Comparison of ENCODE assay signal across 1 cellular context in the genomic region with DNA sequence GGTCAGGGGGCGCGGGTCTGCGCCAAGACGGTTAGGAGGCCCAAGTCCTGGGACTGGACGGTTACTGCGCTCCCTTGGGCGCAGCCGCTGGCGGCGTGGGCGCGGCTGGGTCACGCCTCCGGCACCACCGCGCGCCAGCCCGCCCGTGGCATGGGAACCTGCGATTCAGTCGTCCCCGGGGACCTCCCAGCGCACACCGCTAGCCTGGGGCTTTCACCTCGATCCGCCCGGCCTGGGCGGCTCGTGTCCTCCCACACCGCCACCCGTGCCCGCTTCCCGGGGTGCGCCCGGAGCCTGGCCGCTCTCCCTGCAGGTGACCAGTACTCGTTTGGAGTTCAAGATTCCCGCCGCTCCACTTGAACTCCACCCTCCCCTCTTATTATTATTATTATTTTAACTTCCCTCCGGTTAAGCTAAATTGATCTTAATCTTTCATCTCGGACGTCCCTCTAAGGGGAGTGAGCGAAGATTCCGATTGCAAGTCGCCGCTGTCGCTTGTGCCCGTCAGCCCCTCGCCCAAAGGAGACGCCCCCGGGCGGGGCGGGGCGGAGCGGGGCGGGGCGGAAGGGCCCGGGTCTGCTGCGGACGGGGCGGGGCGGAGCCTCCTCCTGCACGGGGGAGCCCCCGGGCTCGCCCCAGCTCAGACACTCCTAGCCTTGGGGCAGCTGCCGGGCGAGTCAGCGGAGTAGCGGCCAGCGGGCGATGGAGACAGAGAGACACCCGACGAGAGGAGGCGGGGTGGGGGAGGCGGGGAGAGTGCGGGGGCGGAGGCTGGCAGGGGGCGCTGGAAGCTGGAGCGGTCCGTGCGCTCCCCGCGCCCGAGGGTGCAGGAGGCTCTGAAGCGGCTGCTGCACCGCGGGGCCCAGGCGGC.
TF ChIP-seq lines count a peak whose summit lies in the region.

A gene with protein sequence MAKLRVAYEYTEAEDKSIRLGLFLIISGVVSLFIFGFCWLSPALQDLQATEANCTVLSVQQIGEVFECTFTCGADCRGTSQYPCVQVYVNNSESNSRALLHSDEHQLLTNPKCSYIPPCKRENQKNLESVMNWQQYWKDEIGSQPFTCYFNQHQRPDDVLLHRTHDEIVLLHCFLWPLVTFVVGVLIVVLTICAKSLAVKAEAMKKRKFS (plus strand): TSS at position 643 of the 871 bp plus-strand sequence. CDS start 445 bp downstream, outside the sequence.

TF ChIP-seq in HepG2, 621 proteins besides CTCF, POLR2A, EP300 and RAD21 (continued from another document and continues in another):
- TF ChIP-seq, protein P1, sequence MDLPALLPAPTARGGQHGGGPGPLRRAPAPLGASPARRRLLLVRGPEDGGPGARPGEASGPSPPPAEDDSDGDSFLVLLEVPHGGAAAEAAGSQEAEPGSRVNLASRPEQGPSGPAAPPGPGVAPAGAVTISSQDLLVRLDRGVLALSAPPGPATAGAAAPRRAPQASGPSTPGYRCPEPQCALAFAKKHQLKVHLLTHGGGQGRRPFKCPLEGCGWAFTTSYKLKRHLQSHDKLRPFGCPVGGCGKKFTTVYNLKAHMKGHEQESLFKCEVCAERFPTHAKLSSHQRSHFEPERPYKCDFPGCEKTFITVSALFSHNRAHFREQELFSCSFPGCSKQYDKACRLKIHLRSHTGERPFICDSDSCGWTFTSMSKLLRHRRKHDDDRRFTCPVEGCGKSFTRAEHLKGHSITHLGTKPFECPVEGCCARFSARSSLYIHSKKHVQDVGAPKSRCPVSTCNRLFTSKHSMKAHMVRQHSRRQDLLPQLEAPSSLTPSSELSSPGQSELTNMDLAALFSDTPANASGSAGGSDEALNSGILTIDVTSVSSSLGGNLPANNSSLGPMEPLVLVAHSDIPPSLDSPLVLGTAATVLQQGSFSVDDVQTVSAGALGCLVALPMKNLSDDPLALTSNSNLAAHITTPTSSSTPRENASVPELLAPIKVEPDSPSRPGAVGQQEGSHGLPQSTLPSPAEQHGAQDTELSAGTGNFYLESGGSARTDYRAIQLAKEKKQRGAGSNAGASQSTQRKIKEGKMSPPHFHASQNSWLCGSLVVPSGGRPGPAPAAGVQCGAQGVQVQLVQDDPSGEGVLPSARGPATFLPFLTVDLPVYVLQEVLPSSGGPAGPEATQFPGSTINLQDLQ (CRISPR knock-in tag; IDR thresholded peaks at IDR 0.05), result no peak
- TF ChIP-seq SOX6 (IDR thresholded peaks at IDR 0.05) (no peak), SOX6 (CRISPR knock-in tag; IDR thresholded peaks at IDR 0.05) (no peak), ZNF891 (CRISPR knock-in tag; IDR thresholded peaks at IDR 0.05) (no peak), ZNF562 (CRISPR knock-in tag; IDR thresholded peaks at IDR 0.05; ENCODE audit: borderline replicate concordance) (no peak), ZNF605 (CRISPR knock-in tag; IDR thresholded peaks at IDR 0.05) (no peak), CBFB (CRISPR knock-in tag; IDR thresholded peaks at IDR 0.05) (no peak), KLF13 (CRISPR knock-in tag; IDR thresholded peaks at IDR 0.05) (no peak), ZNF564 (CRISPR knock-in tag; IDR thresholded peaks at IDR 0.05) (no peak), ZSCAN25 (CRISPR knock-in tag; IDR thresholded peaks at IDR 0.05) (no peak), PHF20 (CRISPR knock-in tag; IDR thresholded peaks at IDR 0.05) (no peak), RARG (CRISPR knock-in tag; IDR thresholded peaks at IDR 0.05; ENCODE audit: low read depth) (no peak), TRIM24 (CRISPR knock-in tag; IDR thresholded peaks at IDR 0.05) (no peak), MBD4 (IDR thresholded peaks at IDR 0.05; ENCODE audit: borderline replicate concordance, low read length) (no peak), HIVEP1 (CRISPR knock-in tag; IDR thresholded peaks at IDR 0.05) (no peak), CCDC6 (CRISPR knock-in tag; IDR thresholded peaks at IDR 0.05) (no peak), ZNF430 (CRISPR knock-in tag; IDR thresholded peaks at IDR 0.05) (no peak), ZNF484 (CRISPR knock-in tag; IDR thresholded peaks at IDR 0.05; ENCODE audit: borderline replicate concordance, low read depth) (no peak), HHEX (CRISPR knock-in tag; IDR thresholded peaks at IDR 0.05) (no peak), ZNF644 (CRISPR knock-in tag; IDR thresholded peaks at IDR 0.05; ENCODE audit: low read depth) (no peak), ZNF292 (CRISPR knock-in tag; IDR thresholded peaks at IDR 0.05; ENCODE audit: borderline replicate concordance, low read depth) (no peak), NR2F1 (CRISPR knock-in tag; IDR thresholded peaks at IDR 0.05) (no peak), ZSCAN31 (CRISPR knock-in tag; IDR thresholded peaks at IDR 0.05; ENCODE audit: low read depth) (no peak), GABPA (IDR thresholded peaks at IDR 0.05; ENCODE audit: low read depth, low read length) (no peak), GABPA (CRISPR knock-in tag; IDR thresholded peaks at IDR 0.05; ENCODE audit: low read depth) (no peak), ATF7 (IDR thresholded peaks at IDR 0.05) (no peak), ATF7 (CRISPR knock-in tag; IDR thresholded peaks at IDR 0.05) (no peak), KLF11 (CRISPR knock-in tag; IDR thresholded peaks at IDR 0.05) (no peak)
- TF ChIP-seq, protein P2, sequence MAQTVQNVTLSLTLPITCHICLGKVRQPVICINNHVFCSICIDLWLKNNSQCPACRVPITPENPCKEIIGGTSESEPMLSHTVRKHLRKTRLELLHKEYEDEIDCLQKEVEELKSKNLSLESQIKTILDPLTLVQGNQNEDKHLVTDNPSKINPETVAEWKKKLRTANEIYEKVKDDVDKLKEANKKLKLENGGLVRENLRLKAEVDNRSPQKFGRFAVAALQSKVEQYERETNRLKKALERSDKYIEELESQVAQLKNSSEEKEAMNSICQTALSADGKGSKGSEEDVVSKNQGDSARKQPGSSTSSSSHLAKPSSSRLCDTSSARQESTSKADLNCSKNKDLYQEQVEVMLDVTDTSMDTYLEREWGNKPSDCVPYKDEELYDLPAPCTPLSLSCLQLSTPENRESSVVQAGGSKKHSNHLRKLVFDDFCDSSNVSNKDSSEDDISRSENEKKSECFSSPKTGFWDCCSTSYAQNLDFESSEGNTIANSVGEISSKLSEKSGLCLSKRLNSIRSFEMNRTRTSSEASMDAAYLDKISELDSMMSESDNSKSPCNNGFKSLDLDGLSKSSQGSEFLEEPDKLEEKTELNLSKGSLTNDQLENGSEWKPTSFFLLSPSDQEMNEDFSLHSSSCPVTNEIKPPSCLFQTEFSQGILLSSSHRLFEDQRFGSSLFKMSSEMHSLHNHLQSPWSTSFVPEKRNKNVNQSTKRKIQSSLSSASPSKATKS (CRISPR knock-in tag; IDR thresholded peaks at IDR 0.05), result no peak
- TF ChIP-seq, protein P3, sequence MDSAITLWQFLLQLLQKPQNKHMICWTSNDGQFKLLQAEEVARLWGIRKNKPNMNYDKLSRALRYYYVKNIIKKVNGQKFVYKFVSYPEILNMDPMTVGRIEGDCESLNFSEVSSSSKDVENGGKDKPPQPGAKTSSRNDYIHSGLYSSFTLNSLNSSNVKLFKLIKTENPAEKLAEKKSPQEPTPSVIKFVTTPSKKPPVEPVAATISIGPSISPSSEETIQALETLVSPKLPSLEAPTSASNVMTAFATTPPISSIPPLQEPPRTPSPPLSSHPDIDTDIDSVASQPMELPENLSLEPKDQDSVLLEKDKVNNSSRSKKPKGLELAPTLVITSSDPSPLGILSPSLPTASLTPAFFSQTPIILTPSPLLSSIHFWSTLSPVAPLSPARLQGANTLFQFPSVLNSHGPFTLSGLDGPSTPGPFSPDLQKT (CRISPR knock-in tag; IDR thresholded peaks at IDR 0.05; ENCODE audit: borderline replicate concordance), result no peak
- TF ChIP-seq, protein P4, sequence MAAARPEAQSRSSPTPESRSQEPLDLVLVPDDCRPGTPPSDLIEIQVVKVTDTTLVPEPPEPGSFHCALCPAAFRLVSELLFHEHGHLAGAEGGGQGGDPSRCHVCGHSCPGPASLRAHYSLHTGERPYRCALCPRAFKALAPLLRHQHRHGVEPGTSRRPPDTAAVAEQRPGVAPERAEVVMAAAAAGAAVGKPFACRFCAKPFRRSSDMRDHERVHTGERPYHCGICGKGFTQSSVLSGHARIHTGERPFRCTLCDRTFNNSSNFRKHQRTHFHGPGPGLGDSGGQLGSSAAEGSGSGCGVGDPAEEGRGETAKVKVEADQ (CRISPR knock-in tag; IDR thresholded peaks at IDR 0.05; ENCODE audit: borderline replicate concordance), result no peak
- TF ChIP-seq, protein P5, sequence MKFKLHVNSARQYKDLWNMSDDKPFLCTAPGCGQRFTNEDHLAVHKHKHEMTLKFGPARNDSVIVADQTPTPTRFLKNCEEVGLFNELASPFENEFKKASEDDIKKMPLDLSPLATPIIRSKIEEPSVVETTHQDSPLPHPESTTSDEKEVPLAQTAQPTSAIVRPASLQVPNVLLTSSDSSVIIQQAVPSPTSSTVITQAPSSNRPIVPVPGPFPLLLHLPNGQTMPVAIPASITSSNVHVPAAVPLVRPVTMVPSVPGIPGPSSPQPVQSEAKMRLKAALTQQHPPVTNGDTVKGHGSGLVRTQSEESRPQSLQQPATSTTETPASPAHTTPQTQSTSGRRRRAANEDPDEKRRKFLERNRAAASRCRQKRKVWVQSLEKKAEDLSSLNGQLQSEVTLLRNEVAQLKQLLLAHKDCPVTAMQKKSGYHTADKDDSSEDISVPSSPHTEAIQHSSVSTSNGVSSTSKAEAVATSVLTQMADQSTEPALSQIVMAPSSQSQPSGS (CRISPR knock-in tag; IDR thresholded peaks at IDR 0.05), result no peak
- TF ChIP-seq, protein P6, sequence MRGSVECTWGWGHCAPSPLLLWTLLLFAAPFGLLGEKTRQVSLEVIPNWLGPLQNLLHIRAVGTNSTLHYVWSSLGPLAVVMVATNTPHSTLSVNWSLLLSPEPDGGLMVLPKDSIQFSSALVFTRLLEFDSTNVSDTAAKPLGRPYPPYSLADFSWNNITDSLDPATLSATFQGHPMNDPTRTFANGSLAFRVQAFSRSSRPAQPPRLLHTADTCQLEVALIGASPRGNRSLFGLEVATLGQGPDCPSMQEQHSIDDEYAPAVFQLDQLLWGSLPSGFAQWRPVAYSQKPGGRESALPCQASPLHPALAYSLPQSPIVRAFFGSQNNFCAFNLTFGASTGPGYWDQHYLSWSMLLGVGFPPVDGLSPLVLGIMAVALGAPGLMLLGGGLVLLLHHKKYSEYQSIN (CRISPR knock-in tag; IDR thresholded peaks at IDR 0.05; ENCODE audit: borderline replicate concordance), result no peak
- TF ChIP-seq, protein P7, sequence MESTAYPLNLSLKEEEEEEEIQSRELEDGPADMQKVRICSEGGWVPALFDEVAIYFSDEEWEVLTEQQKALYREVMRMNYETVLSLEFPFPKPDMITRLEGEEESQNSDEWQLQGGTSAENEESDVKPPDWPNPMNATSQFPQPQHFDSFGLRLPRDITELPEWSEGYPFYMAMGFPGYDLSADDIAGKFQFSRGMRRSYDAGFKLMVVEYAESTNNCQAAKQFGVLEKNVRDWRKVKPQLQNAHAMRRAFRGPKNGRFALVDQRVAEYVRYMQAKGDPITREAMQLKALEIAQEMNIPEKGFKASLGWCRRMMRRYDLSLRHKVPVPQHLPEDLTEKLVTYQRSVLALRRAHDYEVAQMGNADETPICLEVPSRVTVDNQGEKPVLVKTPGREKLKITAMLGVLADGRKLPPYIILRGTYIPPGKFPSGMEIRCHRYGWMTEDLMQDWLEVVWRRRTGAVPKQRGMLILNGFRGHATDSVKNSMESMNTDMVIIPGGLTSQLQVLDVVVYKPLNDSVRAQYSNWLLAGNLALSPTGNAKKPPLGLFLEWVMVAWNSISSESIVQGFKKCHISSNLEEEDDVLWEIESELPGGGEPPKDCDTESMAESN (CRISPR knock-in tag; conservative IDR thresholded peaks at IDR 0.05), result no peak; the same call in 1 of the 2 replicates
- TF ChIP-seq, protein P8, sequence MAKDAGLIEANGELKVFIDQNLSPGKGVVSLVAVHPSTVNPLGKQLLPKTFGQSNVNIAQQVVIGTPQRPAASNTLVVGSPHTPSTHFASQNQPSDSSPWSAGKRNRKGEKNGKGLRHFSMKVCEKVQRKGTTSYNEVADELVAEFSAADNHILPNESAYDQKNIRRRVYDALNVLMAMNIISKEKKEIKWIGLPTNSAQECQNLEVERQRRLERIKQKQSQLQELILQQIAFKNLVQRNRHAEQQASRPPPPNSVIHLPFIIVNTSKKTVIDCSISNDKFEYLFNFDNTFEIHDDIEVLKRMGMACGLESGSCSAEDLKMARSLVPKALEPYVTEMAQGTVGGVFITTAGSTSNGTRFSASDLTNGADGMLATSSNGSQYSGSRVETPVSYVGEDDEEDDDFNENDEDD (CRISPR knock-in tag; IDR thresholded peaks at IDR 0.05; ENCODE audit: borderline replicate concordance), result peak; percentile 32; the same call in 1 of the 2 replicates
- TF ChIP-seq, protein P9, sequence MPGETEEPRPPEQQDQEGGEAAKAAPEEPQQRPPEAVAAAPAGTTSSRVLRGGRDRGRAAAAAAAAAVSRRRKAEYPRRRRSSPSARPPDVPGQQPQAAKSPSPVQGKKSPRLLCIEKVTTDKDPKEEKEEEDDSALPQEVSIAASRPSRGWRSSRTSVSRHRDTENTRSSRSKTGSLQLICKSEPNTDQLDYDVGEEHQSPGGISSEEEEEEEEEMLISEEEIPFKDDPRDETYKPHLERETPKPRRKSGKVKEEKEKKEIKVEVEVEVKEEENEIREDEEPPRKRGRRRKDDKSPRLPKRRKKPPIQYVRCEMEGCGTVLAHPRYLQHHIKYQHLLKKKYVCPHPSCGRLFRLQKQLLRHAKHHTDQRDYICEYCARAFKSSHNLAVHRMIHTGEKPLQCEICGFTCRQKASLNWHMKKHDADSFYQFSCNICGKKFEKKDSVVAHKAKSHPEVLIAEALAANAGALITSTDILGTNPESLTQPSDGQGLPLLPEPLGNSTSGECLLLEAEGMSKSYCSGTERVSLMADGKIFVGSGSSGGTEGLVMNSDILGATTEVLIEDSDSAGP (CRISPR knock-in tag; IDR thresholded peaks at IDR 0.05; ENCODE audit: borderline replicate concordance), result peak; percentile 54; the same call in 1 of the 2 replicates
- TF ChIP-seq, protein P10, sequence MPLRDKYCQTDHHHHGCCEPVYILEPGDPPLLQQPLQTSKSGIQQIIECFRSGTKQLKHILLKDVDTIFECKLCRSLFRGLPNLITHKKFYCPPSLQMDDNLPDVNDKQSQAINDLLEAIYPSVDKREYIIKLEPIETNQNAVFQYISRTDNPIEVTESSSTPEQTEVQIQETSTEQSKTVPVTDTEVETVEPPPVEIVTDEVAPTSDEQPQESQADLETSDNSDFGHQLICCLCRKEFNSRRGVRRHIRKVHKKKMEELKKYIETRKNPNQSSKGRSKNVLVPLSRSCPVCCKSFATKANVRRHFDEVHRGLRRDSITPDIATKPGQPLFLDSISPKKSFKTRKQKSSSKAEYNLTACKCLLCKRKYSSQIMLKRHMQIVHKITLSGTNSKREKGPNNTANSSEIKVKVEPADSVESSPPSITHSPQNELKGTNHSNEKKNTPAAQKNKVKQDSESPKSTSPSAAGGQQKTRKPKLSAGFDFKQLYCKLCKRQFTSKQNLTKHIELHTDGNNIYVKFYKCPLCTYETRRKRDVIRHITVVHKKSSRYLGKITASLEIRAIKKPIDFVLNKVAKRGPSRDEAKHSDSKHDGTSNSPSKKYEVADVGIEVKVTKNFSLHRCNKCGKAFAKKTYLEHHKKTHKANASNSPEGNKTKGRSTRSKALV (CRISPR knock-in tag; IDR thresholded peaks at IDR 0.05), result 0 out of 2 replicates have a peak, but pooled peaks have one; percentile 47
- TF ChIP-seq, protein P11, sequence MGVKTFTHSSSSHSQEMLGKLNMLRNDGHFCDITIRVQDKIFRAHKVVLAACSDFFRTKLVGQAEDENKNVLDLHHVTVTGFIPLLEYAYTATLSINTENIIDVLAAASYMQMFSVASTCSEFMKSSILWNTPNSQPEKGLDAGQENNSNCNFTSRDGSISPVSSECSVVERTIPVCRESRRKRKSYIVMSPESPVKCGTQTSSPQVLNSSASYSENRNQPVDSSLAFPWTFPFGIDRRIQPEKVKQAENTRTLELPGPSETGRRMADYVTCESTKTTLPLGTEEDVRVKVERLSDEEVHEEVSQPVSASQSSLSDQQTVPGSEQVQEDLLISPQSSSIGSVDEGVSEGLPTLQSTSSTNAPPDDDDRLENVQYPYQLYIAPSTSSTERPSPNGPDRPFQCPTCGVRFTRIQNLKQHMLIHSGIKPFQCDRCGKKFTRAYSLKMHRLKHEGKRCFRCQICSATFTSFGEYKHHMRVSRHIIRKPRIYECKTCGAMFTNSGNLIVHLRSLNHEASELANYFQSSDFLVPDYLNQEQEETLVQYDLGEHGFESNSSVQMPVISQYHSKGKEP (CRISPR knock-in tag; IDR thresholded peaks at IDR 0.05), result no peak
